7 cellular contexts compared by ENCODE assay signal in the genomic region with DNA sequence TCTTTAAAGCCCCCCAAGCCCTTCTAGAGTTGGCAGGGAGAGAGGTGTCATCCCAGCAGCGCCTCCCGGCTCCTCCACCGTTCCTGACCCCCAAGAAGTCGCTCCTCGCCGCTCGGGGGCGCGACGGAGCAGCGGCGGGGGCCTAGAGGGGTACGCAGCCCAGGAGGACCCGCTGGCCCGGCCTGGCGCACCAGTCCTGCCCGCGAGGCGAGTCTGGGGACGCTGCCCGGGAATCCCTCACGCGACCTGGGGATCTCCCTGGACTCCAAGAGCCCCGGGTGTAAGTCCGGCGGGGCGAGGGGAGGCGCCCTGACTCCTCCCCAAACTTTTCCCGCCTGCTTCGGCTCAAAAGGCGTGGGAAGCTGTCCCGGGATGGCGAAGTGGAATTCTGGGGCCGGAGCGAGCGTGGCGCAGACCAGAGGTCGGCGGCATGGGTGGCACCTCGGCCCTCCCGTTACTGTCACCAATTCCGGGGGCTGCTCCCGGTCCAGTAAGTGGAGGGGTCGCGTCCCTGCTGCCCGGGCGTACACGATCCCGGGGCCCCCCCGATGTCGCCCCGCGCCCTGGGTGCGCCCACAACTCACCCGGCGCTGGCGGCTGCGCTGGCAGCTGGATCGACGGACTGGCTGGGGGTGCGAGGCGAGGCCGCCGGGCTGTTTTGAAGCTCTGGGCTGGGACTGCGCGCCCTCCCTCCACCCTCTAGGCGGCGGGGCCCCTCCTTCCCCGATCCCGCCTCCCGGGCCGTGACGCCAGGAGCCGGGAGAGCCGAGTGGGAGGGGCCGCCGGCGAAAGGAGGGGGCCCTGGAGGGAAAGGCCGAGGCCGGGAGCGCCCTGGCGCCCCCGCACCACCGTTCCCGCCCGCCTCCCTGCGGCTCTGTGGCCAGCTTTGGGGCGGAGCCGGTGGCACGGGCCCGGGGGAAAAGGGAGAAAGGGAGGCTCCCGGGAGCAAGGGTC. TPM values are rescaled to one million over a fixed set of nuclear protein-coding genes. Genes with fewer than 3 reads are reported as not detected.
DNase-seq lines count a peak whose midpoint lies in the region; ATAC-seq, FAIRE-seq and TF ChIP-seq lines count a peak whose summit lies in the region.

A gene with protein sequence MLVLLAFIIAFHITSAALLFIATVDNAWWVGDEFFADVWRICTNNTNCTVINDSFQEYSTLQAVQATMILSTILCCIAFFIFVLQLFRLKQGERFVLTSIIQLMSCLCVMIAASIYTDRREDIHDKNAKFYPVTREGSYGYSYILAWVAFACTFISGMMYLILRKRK (minus strand): TSS at position 634 of the 954 bp plus-strand sequence. CDS start 32,981 bp downstream, outside the sequence.

- H3K9me3 ChIP-seq in small intestine (ENCODE audit: control insufficient read depth, low read depth), result no peaks in the 10 kb centered on the region

- peaks cover 0 to 4% of the 10 kb centered on the region in 2 donors for H3K4me1 ChIP-seq in small intestine (ENCODE audit: control insufficient read depth in 2 of 2, insufficient read depth in 1 of 2, low read depth in 1 of 2, low read length in 1 of 2)

- WGBS in small intestine, 3 donors, result 1 to 2% (median 1%) methylated on average over 61 to 92 of the region's 92 CpGs

- H3K36me3 ChIP-seq in small intestine (ENCODE audit: control insufficient read depth in 2 of 2, insufficient read depth in 2 of 2, low read length in 2 of 2), result no peaks in the 10 kb centered on the region

- H3K27ac ChIP-seq in caudate nucleus (ENCODE audit: low read depth, low read length) (peak within 1 kb of the TSS; percentile 73), small intestine (ENCODE audit: low read depth in 1 of 2, low read length in 1 of 2) (peak within 1 kb of the TSS; percentile 39 to 92)

- ATAC-seq in GM21737 (IDR thresholded peaks at IDR 0.05; ENCODE audit: unreplicated experiment), result no peak

- TF ChIP-seq CTCF in GM12873 (IDR thresholded peaks at IDR 0.05; ENCODE audit: insufficient read depth, low read depth, low read length, missing control alignments), result peak; percentile 29

- no peaks in the 10 kb centered on the region for H3K27me3 ChIP-seq in small intestine (ENCODE audit: control insufficient read depth in 2 of 2, insufficient read depth in 2 of 2, low read length in 2 of 2)

- no peak for FAIRE-seq in small intestine (lab: Jason Lieb, UNC)

- H3K4me3 ChIP-seq in small intestine (ENCODE audit: low read depth in 1 of 2, low read length in 2 of 2), result peak within 1 kb of the TSS; percentile 68 to 72

- DNase-seq in NCI-H2196 (lab: John Stamatoyannopoulos, UW; ENCODE audit: unreplicated experiment) (peak; percentile 93), caudate nucleus (lab: John Stamatoyannopoulos, UW) (peak in 25 of 61 donors; percentile 2 to 62 (median 18)), iPS-NIHi11 (ENCODE audit: low spot score) (peak; percentile 95), small intestine (peak; percentile 84), NCI-H446 (lab: John Stamatoyannopoulos, UW) (no peak)

RNA-seq across cellular contexts. Expression of the gene that starts here (rescaled TPM):
- 10 to 100 TPM in 1 of 3 donors, 1 to 10 TPM in 2; 2.2 to 46.9 (median 2.5) TPM for polyA plus RNA-seq in small intestine

Comparison
In these comparisons a context has a peak if more than half of its experiments do, and no peak if none do; other contexts are left out.
1. DNase-seq: peak in NCI-H2196 (single experiment), iPS-NIHi11 (single experiment) and small intestine (single experiment); none in NCI-H446 (0 of 2).